Comparison of ENCODE assay signal across 1 cellular context in genomic region chrX:28639502-28639901, GRCh38.
TF ChIP-seq lines count a peak whose summit lies in the region.

No MANE protein-coding gene starts in this region.

TF ChIP-seq in WTC11, 78 proteins besides CTCF, POLR2A, EP300 and RAD21 (continued from another document):
- TF ChIP-seq USF2 (CRISPR knock-in tag; IDR thresholded peaks at IDR 0.05) (no peak), ZNF121 (CRISPR knock-in tag; IDR thresholded peaks at IDR 0.05) (no peak)
